ENCODE assay signal across 9 cellular contexts in the genomic region with DNA sequence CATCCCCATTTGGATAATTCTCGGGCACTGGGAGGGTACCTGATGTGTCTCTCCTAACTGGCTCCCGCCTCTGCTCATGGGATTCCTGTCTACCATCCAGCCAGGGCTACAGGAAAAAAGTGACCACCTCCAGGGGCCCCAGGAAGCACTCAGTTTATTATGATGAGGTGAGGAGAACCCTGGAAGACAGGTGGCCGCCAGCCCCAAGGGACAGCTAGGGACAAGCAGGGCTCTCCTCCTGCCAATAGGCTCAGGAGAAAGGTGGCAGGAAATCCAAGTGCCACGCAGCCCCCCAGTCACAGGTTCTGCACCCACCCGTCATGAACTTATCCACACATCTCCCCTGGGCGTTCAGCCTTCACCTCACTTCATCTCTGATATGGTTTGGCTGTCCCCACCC.
"Had no signal": no experiment of that assay in that cellular context is flagged by ENCODE, and none has a peak within 500 bp of the region (broad histone marks: within the 10 kb centered on the region; RNA-seq: fewer than 3 reads in every experiment).

No MANE protein-coding gene starts in this region.

- H3K4me1 ChIP-seq: HAP-1 had no signal

- H3K27ac Mint-ChIP-seq: HFFc6 had no signal

- DNase-seq: GM23248, GOT3, H7, HFFc6, IMR-90 had no signal

- H3K27ac ChIP-seq: GM23248 had no signal

- H3K9me3 ChIP-seq: HAP-1 had no signal

- H3K36me3 ChIP-seq: HAP-1 had no signal

- H3K9ac ChIP-seq: GM23248 had no signal

- H3K4me3 ChIP-seq: GM23248, HAP-1, K562 had no signal

- ATAC-seq: HCT116, K562 had no signal

- FAIRE-seq: HTR-8/SVneo, K562 had no signal

- H3K4me3 Mint-ChIP-seq: HFFc6 had no signal
